In the genomic region with DNA sequence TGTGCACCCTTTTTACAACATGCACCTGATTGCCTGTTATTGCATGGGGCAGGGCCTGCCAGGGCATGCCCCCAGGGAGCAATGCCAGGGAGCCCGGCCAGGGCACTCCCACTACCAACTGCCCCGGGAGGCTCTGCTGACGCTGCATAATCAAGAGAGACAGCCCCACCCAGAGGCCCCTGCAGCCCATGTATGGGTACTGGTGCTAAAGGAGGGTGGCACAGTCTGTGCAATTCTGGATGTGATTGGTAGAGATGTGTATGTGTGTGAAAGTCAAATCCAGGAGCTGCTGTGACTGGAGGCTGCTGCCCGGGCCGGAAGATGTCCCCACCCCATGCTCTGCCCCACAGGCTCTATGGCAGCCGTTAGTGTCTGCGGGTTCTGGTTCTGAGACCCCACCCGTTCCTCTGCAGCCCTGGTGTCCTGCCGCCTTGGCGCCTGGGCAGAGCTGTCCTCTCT, we compare ENCODE assay signal across 12 cellular contexts. TPM values are rescaled to one million over a fixed set of nuclear protein-coding genes. Genes with fewer than 3 reads are reported as not detected.
DNase-seq lines count a peak whose midpoint lies in the region; ATAC-seq and TF ChIP-seq lines count a peak whose summit lies in the region.
"Had no signal": no experiment of that assay in that cellular context is flagged by ENCODE, and none has a peak within 500 bp of the region (broad histone marks: within the 10 kb centered on the region; RNA-seq: fewer than 3 reads in every experiment).

No MANE protein-coding gene starts in this region.

- peaks cover 4% of the 10 kb centered on the region for H3K4me1 Mint-ChIP-seq in activated T-cell treated with anti-CD3 and anti-CD28 coated beads, Interleukin-2, amount 50 U/mL, for 24 hours (ENCODE audit: low read depth)
- H3K4me1 Mint-ChIP-seq in activated T-cell treated with anti-CD3 and anti-CD28 coated beads, Interleukin-2, amount 50 U/mL, for 72 hours (ENCODE audit: low read depth) = peaks cover 5% of the 10 kb centered on the region
- H3K4me1 Mint-ChIP-seq in HFFc6 (ENCODE audit: low read depth) = peaks cover 13% of the 10 kb centered on the region

- H3K4me3 Mint-ChIP-seq in activated T-cell treated with anti-CD3 and anti-CD28 coated beads, Interleukin-2, amount 50 U/mL, for 24 hours = no peak overlapping the region
- no peak overlapping the region for H3K4me3 Mint-ChIP-seq in activated T-cell treated with anti-CD3 and anti-CD28 coated beads, Interleukin-2, amount 50 U/mL, for 72 hours
- H3K4me3 Mint-ChIP-seq in HFFc6 = no peak overlapping the region
- H3K4me3 Mint-ChIP-seq: naive thymus-derived CD8-positive, alpha-beta T cell had no signal

- H3K27me3 Mint-ChIP-seq in activated T-cell treated with anti-CD3 and anti-CD28 coated beads, Interleukin-2, amount 50 U/mL, for 24 hours = peaks cover 32% of the 10 kb centered on the region
- H3K27me3 Mint-ChIP-seq in activated T-cell treated with anti-CD3 and anti-CD28 coated beads, Interleukin-2, amount 50 U/mL, for 72 hours (ENCODE audit: low read depth) = peaks cover 29% of the 10 kb centered on the region
- H3K27me3 Mint-ChIP-seq in HFFc6 (ENCODE audit: insufficient read depth) = peaks cover 24% of the 10 kb centered on the region

- no peaks in the 10 kb centered on the region for H3K36me3 Mint-ChIP-seq in activated T-cell treated with anti-CD3 and anti-CD28 coated beads, Interleukin-2, amount 50 U/mL, for 24 hours (ENCODE audit: low read depth)
- no peaks in the 10 kb centered on the region for H3K36me3 Mint-ChIP-seq in activated T-cell treated with anti-CD3 and anti-CD28 coated beads, Interleukin-2, amount 50 U/mL, for 72 hours (ENCODE audit: insufficient read depth in 2 of 2)
- no peaks in the 10 kb centered on the region for H3K36me3 Mint-ChIP-seq in HFFc6 (ENCODE audit: low read depth)
- H3K36me3 Mint-ChIP-seq: naive thymus-derived CD8-positive, alpha-beta T cell had no signal

- no peaks in the 10 kb centered on the region for H3K9me3 Mint-ChIP-seq in activated T-cell treated with anti-CD3 and anti-CD28 coated beads, Interleukin-2, amount 50 U/mL, for 24 hours
- H3K9me3 Mint-ChIP-seq in activated T-cell treated with anti-CD3 and anti-CD28 coated beads, Interleukin-2, amount 50 U/mL, for 72 hours = no peaks in the 10 kb centered on the region
- no peaks in the 10 kb centered on the region for H3K9me3 Mint-ChIP-seq in HFFc6
- H3K9me3 Mint-ChIP-seq: naive thymus-derived CD8-positive, alpha-beta T cell had no signal

- H3K27ac Mint-ChIP-seq in activated T-cell treated with anti-CD3 and anti-CD28 coated beads, Interleukin-2, amount 50 U/mL, for 24 hours = no peak overlapping the region
- no peak overlapping the region for H3K27ac Mint-ChIP-seq in activated T-cell treated with anti-CD3 and anti-CD28 coated beads, Interleukin-2, amount 50 U/mL, for 72 hours
- no peak overlapping the region for H3K27ac Mint-ChIP-seq in HFFc6
- H3K27ac Mint-ChIP-seq: naive thymus-derived CD8-positive, alpha-beta T cell had no signal

- DNase-seq in activated T-cell treated with anti-CD3 and anti-CD28 coated beads, Interleukin-2, amount 50 U/mL, for 24 hours = peak; percentile 9
- DNase-seq in activated T-cell treated with anti-CD3 and anti-CD28 coated beads, Interleukin-2, amount 50 U/mL, for 72 hours = no peak
- peak; percentile 86 for DNase-seq in NCI-H69 (lab: John Stamatoyannopoulos, UW)
- DNase-seq in glomerular visceral epithelial cell (ENCODE audit: extremely low spot score) = peak; percentile 27
- peak; percentile 79 for DNase-seq in ureter (ENCODE audit: low spot score)
- no peak for DNase-seq in HFFc6
- DNase-seq in T-helper 9 cell = no peak
- DNase-seq: glutamatergic neuron; Kasumi-1; naive thymus-derived CD8-positive, alpha-beta T cell; stimulated activated CD4-positive, alpha-beta T cell treated with anti-CD3 and anti-CD28 coated beads, Interleukin-2, amount 100 ng/mL, for 48 hours had no signal

- no peak for TF ChIP-seq CTCF in HFFc6 (IDR thresholded peaks at IDR 0.05)

- no peak for ATAC-seq in activated T-cell treated with anti-CD3 and anti-CD28 coated beads, Interleukin-2, amount 50 U/mL, for 72 hours (replicated peaks in 1 of 2)
- no peak for ATAC-seq in GM21717 (IDR thresholded peaks at IDR 0.05; ENCODE audit: unreplicated experiment)
- ATAC-seq: naive thymus-derived CD8-positive, alpha-beta T cell had no signal

RNA-seq across cellular contexts. Expression of gene NEURL1B, which starts 3.9 kb away (rescaled TPM):
- total RNA-seq in activated T-cell treated with anti-CD3 and anti-CD28 coated beads, Interleukin-2, amount 50 U/mL, for 72 hours = under 1 TPM; 0.29 to 0.63 TPM
- total RNA-seq in ureter = 35.0 TPM
- 1 to 10 TPM; 2.0 to 8.6 (median 7.1) TPM for total RNA-seq in HFFc6 (2021; fragmentation: NEBNext Ultra II Directional; extraction: Animal tissue kit (Norgen Biotek cat#: 25700))

Comparison
In these comparisons a context has a peak if more than half of its experiments do, and no peak if none do; other contexts are left out.
1. DNase-seq: peak in activated T-cell treated with anti-CD3 and anti-CD28 coated beads, Interleukin-2, amount 50 U/mL, for 24 hours (single experiment), NCI-H69 (single experiment), glomerular visceral epithelial cell (single experiment) and ureter (single experiment); none in activated T-cell treated with anti-CD3 and anti-CD28 coated beads, Interleukin-2, amount 50 U/mL, for 72 hours (0 of 2), HFFc6 (single experiment) and T-helper 9 cell (single experiment).